ENCODE assay signal across 37 cellular contexts in genomic region chr3:52327486-52328290, GRCh38.
"Had no signal": no experiment of that assay in that cellular context is flagged by ENCODE, and none has a peak within 500 bp of the region (broad histone marks: within the 10 kb centered on the region; RNA-seq: fewer than 3 reads in every experiment).

No MANE protein-coding gene starts in this region.

- H3K4me3 ChIP-seq: ascending aorta, cardiac muscle cell, MG63, Peyer's patch had no signal

- H3K4me3 Mint-ChIP-seq: activated B cell treated with CpG ODN at 0.5 μM for 24 hours; activated CD4-positive, alpha-beta memory T cell treated with anti-CD3 and anti-CD28 coated beads for 36 hours; activated naive CD8-positive, alpha-beta T cell treated with anti-CD3 and anti-CD28 coated beads, Interleukin-2, amount 10 ng/mL, durations not matched to agents 7 days and 5 days had no signal

- H3K36me3 Mint-ChIP-seq: activated CD4-positive, alpha-beta memory T cell treated with anti-CD3 and anti-CD28 coated beads for 36 hours; activated naive CD8-positive, alpha-beta T cell treated with anti-CD3 and anti-CD28 coated beads, Interleukin-2, amount 10 ng/mL, durations not matched to agents 7 days and 5 days had no signal

- H3K4me1 ChIP-seq: ascending aorta, Peyer's patch had no signal

- H3K9me3 Mint-ChIP-seq: activated B cell treated with CpG ODN at 0.5 μM for 24 hours; activated CD4-positive, alpha-beta memory T cell treated with anti-CD3 and anti-CD28 coated beads for 36 hours; activated naive CD8-positive, alpha-beta T cell treated with anti-CD3 and anti-CD28 coated beads, Interleukin-2, amount 10 ng/mL, durations not matched to agents 7 days and 5 days had no signal

- H3K27me3 Mint-ChIP-seq: activated B cell treated with CpG ODN at 0.5 μM for 24 hours; activated CD4-positive, alpha-beta memory T cell treated with anti-CD3 and anti-CD28 coated beads for 36 hours; activated naive CD8-positive, alpha-beta T cell treated with anti-CD3 and anti-CD28 coated beads, Interleukin-2, amount 10 ng/mL, durations not matched to agents 7 days and 5 days had no signal

- H3K9me3 ChIP-seq: ascending aorta, MG63, Peyer's patch had no signal

- DNase-seq: activated B cell treated with CpG ODN at 0.5 μM for 24 hours; activated CD4-positive, alpha-beta memory T cell treated with anti-CD3 and anti-CD28 coated beads for 36 hours; activated CD4-positive, alpha-beta T cell treated with anti-CD3 and anti-CD28 coated beads for 4 hours; activated CD4-positive, alpha-beta T cell treated with anti-CD3 and anti-CD28 coated beads, Interleukin-2, amount 50 U/mL, for 1 hour; activated CD4-positive, CD25-positive, alpha-beta regulatory T cell treated with anti-CD3 and anti-CD28 coated beads, Interleukin-2, amount 50 U/mL, for 72 hours; activated CD8-positive, alpha-beta memory T cell treated with anti-CD3 and anti-CD28 coated beads, Interleukin-2, amount 50 U/mL, for 4 hours; activated effector memory CD4-positive, alpha-beta T cell treated with anti-CD3 and anti-CD28 coated beads, Interleukin-2, amount 50 U/mL, for 16 hours; activated naive CD4-positive, alpha-beta T cell; activated naive CD4-positive, alpha-beta T cell treated with anti-CD3 and anti-CD28 coated beads, Interleukin-2, amount 50 U/mL, for 16 hours; activated naive CD8-positive, alpha-beta T cell treated with anti-CD3 and anti-CD28 coated beads, Interleukin-2, amount 10 ng/mL, durations not matched to agents 7 days and 5 days; activated T-cell treated with anti-CD3 and anti-CD28 coated beads, Interleukin-2, amount 50 U/mL, for 48 hours; amygdala; Kasumi-1; KG1; MG63; NCI-H1048; NCI-H1105 treated with DMSO at 0.1 percent for 48 hours; NCI-H1436; NCI-H1694; NCI-H1930; NCI-H2081 treated with DMSO at 0.1 percent for 48 hours; NCI-H345; NCI-H510A treated with DMSO at 0.1 percent for 48 hours; NCI-H526 treated with DMSO at 0.1 percent for 48 hours; NCI-H82; NK-92 treated with Interleukin-12 subunit alpha and Interleukin-12 subunit beta, amount 100 ng/mL, for 24 hours; PC-3; Peyer's patch; RPMI8226; SIG-M5; SW 1271; T-helper 1 cell; T-helper 2 cell; T-helper 9 cell had no signal

- ATAC-seq: PC-3 had no signal

- H3K27me3 ChIP-seq: ascending aorta, cardiac muscle cell, MG63, Peyer's patch had no signal

- H3K36me3 ChIP-seq: cardiac muscle cell, MG63 had no signal

- H3K4me1 Mint-ChIP-seq: activated B cell treated with CpG ODN at 0.5 μM for 24 hours; activated naive CD8-positive, alpha-beta T cell treated with anti-CD3 and anti-CD28 coated beads, Interleukin-2, amount 10 ng/mL, durations not matched to agents 7 days and 5 days had no signal

- H3K27ac ChIP-seq: ascending aorta, cardiac muscle cell, Peyer's patch, VCaP had no signal

- H3K27ac Mint-ChIP-seq: activated B cell treated with CpG ODN at 0.5 μM for 24 hours; activated CD4-positive, alpha-beta memory T cell treated with anti-CD3 and anti-CD28 coated beads for 36 hours had no signal
